In genomic region chr1:52686261-52686751, GRCh38 we compare ENCODE assay signal across 8 cellular contexts. TPM values are rescaled to one million over a fixed set of nuclear protein-coding genes. Genes with fewer than 3 reads are reported as not detected.
A peak's percentile ranks its signal among the peaks of the same experiment; 100 is the strongest.
DNase-seq lines count a peak whose midpoint lies in the region; TF ChIP-seq lines count a peak whose summit lies in the region.
"Not testable (repeated sequence)": the region's sequence is repeated elsewhere in the genome, so short reads cannot be mapped to it uniquely, and the experiment has no call there.

No MANE protein-coding gene starts in this region.

- H3K4me1 Mint-ChIP-seq in HFFc6 (ENCODE audit: low read depth); nephron progenitor cell: not testable (repeated sequence)

- not testable (repeated sequence) for H3K27ac Mint-ChIP-seq in HFFc6, nephron progenitor cell

- H3K36me3 Mint-ChIP-seq in HFFc6 (ENCODE audit: low read depth) (peaks cover 26% of the 10 kb centered on the region), nephron progenitor cell (ENCODE audit: low read depth) (peaks cover 33% of the 10 kb centered on the region)

- not testable (repeated sequence) for H3K9me3 Mint-ChIP-seq in HFFc6, nephron progenitor cell

- H3K4me3 Mint-ChIP-seq in HFFc6, nephron progenitor cell: not testable (repeated sequence)

- TF ChIP-seq CTCF in HFFc6 (IDR thresholded peaks at IDR 0.05): peak; percentile 92
- TF ChIP-seq CTCF in fibroblast of mammary gland (conservative IDR thresholded peaks at IDR 0.05; ENCODE audit: control insufficient read depth, insufficient read depth, low read depth, low read length): peak; percentile 76
- peak; percentile 88 for TF ChIP-seq CTCF in nephron progenitor cell (IDR thresholded peaks at IDR 0.05)

- DNase-seq in DMS153 treated with DMSO at 0.1 percent for 48 hours (lab: John Stamatoyannopoulos, UW; ENCODE audit: unreplicated experiment) (peak; percentile 25), HFFc6 (peak; percentile 48), NCI-H1436 (lab: John Stamatoyannopoulos, UW) (peak; percentile 64), SKM-1 (lab: John Stamatoyannopoulos, UW; ENCODE audit: unreplicated experiment) (peak; percentile 61), fibroblast of mammary gland (ENCODE audit: low read depth) (peak; percentile 68), nephron progenitor cell (peak; percentile 74)
- DNase-seq in activated T-helper 9 cell treated with anti-CD3 and anti-CD28 coated beads, Interleukin-2, amount 50 U/mL, for 16 hours (ENCODE audit: low read depth): peak; percentile 58
- peak; percentile 65 to 87 (median 74) for DNase-seq in stimulated activated naive CD4-positive, alpha-beta T cell (lab: John Stamatoyannopoulos, UW)

- not testable (repeated sequence) for H3K4me3 ChIP-seq in fibroblast of mammary gland (ENCODE audit: control insufficient read depth, low read depth, low read length)

- not testable (repeated sequence) for H3K27me3 Mint-ChIP-seq in HFFc6 (ENCODE audit: insufficient read depth); nephron progenitor cell (ENCODE audit: low read depth, poor library complexity)

RNA-seq across cellular contexts. Expression of gene COA7, which starts 11.8 kb away (rescaled TPM):
- 10 to 100 TPM; 17.8 to 25.8 (median 20.1) TPM for total RNA-seq in HFFc6 (2021; fragmentation: NEBNext Ultra II Directional; extraction: Animal tissue kit (Norgen Biotek cat#: 25700))

RNA-seq across cellular contexts. Expression of gene ZYG11B, which starts 39.9 kb away (rescaled TPM):
- 10 to 100 TPM; 23.5 to 31.3 (median 28.4) TPM for total RNA-seq in HFFc6 (2021; fragmentation: NEBNext Ultra II Directional; extraction: Animal tissue kit (Norgen Biotek cat#: 25700))

RNA-seq across cellular contexts. Expression of gene SHISAL2A, which starts 53.3 kb away (rescaled TPM):
- total RNA-seq in HFFc6 (2021; fragmentation: NEBNext Ultra II Directional; extraction: Animal tissue kit (Norgen Biotek cat#: 25700)): not detected
